ENCODE assay signal across 1 cellular context in the genomic region with DNA sequence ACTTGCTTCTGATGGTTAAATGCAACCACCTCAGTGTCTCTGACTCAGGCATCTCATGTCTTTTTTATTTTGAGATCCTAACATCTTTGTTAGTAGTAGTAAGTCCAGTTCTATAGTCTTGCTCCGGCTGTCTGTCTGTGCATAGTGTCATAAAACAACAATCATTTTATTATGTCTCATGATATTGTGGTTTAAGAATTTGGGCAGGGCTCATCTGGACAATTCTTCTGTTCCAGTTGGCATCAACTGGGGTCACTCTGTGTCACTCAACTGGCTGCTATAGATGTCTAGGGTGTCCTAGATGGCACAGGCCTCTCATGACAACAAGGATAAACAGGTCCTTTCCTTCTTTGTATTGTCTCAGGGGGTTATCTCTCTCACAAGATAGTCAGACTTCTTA.
TF ChIP-seq lines count a peak whose summit lies in the region.

No MANE protein-coding gene starts in this region.

TF ChIP-seq in GM23338, 12 proteins besides CTCF, POLR2A, EP300 and RAD21 (continued from another document):
- TF ChIP-seq JUNB (IDR thresholded peaks at IDR 0.05; ENCODE audit: unreplicated experiment): no peak
- no peak for TF ChIP-seq EZH2 (IDR thresholded peaks at IDR 0.05; ENCODE audit: low read depth, unreplicated experiment)
- TF ChIP-seq, protein P1, sequence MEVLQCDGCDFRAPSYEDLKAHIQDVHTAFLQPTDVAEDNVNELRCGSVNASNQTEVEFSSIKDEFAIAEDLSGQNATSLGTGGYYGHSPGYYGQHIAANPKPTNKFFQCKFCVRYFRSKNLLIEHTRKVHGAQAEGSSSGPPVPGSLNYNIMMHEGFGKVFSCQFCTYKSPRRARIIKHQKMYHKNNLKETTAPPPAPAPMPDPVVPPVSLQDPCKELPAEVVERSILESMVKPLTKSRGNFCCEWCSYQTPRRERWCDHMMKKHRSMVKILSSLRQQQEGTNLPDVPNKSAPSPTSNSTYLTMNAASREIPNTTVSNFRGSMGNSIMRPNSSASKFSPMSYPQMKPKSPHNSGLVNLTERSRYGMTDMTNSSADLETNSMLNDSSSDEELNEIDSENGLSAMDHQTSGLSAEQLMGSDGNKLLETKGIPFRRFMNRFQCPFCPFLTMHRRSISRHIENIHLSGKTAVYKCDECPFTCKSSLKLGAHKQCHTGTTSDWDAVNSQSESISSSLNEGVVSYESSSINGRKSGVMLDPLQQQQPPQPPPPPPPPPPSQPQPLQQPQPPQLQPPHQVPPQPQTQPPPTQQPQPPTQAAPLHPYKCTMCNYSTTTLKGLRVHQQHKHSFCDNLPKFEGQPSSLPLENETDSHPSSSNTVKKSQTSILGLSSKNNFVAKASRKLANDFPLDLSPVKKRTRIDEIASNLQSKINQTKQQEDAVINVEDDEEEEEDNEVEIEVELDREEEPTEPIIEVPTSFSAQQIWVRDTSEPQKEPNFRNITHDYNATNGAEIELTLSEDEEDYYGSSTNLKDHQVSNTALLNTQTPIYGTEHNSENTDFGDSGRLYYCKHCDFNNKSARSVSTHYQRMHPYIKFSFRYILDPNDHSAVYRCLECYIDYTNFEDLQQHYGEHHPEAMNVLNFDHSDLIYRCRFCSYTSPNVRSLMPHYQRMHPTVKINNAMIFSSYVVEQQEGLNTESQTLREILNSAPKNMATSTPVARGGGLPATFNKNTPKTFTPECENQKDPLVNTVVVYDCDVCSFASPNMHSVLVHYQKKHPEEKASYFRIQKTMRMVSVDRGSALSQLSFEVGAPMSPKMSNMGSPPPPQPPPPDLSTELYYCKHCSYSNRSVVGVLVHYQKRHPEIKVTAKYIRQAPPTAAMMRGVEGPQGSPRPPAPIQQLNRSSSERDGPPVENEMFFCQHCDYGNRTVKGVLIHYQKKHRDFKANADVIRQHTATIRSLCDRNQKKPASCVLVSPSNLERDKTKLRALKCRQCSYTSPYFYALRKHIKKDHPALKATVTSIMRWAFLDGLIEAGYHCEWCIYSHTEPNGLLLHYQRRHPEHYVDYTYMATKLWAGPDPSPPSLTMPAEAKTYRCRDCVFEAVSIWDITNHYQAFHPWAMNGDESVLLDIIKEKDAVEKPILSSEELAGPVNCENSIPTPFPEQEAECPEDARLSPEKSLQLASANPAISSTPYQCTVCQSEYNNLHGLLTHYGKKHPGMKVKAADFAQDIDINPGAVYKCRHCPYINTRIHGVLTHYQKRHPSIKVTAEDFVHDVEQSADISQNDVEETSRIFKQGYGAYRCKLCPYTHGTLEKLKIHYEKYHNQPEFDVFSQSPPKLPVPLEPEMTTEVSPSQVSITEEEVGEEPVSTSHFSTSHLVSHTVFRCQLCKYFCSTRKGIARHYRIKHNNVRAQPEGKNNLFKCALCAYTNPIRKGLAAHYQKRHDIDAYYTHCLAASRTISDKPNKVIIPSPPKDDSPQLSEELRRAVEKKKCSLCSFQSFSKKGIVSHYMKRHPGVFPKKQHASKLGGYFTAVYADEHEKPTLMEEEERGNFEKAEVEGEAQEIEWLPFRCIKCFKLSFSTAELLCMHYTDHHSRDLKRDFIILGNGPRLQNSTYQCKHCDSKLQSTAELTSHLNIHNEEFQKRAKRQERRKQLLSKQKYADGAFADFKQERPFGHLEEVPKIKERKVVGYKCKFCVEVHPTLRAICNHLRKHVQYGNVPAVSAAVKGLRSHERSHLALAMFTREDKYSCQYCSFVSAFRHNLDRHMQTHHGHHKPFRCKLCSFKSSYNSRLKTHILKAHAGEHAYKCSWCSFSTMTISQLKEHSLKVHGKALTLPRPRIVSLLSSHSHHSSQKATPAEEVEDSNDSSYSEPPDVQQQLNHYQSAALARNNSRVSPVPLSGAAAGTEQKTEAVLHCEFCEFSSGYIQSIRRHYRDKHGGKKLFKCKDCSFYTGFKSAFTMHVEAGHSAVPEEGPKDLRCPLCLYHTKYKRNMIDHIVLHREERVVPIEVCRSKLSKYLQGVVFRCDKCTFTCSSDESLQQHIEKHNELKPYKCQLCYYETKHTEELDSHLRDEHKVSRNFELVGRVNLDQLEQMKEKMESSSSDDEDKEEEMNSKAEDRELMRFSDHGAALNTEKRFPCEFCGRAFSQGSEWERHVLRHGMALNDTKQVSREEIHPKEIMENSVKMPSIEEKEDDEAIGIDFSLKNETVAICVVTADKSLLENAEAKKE (CRISPR knock-in tag; IDR thresholded peaks at IDR 0.05): no peak
- no peak for TF ChIP-seq ZNF331 (CRISPR knock-in tag; IDR thresholded peaks at IDR 0.05; ENCODE audit: low read depth)
